8 cellular contexts compared by ENCODE assay signal in genomic region chr2:48356701-48357322, GRCh38. TPM values are rescaled to one million over a fixed set of nuclear protein-coding genes. Genes with fewer than 3 reads are reported as not detected.
DNase-seq lines count a peak whose midpoint lies in the region; ATAC-seq, FAIRE-seq and TF ChIP-seq lines count a peak whose summit lies in the region.

No MANE protein-coding gene starts in this region.

- peak overlapping the region; percentile 48 to 86 (median 70) for H3K4me3 Mint-ChIP-seq in IgD-negative memory B cell
- peak overlapping the region; percentile 69 for H3K4me3 Mint-ChIP-seq in activated CD8-positive, alpha-beta T cell treated with anti-CD3 and anti-CD28 coated beads, Interleukin-2, amount 10 ng/mL, durations not matched to agents 7 days and 5 days

- intact Hi-C loops in colonic mucosa (cut with DNase I): no loop called here

- H3K4me1 ChIP-seq in small intestine (ENCODE audit: control insufficient read depth in 2 of 2, insufficient read depth in 1 of 2, low read depth in 1 of 2, low read length in 1 of 2) (no peaks in the 10 kb centered on the region), colonic mucosa (no peaks in the 10 kb centered on the region)

- peaks cover 51 to 54% (median 51%) of the 10 kb centered on the region in 3 donors for H3K4me1 Mint-ChIP-seq in IgD-negative memory B cell
- peaks cover 64% of the 10 kb centered on the region for H3K4me1 Mint-ChIP-seq in activated CD8-positive, alpha-beta T cell treated with anti-CD3 and anti-CD28 coated beads, Interleukin-2, amount 10 ng/mL, durations not matched to agents 7 days and 5 days (ENCODE audit: low read depth)

- H3K9me3 Mint-ChIP-seq in IgD-negative memory B cell: no peaks in the 10 kb centered on the region
- H3K9me3 Mint-ChIP-seq in activated CD8-positive, alpha-beta T cell treated with anti-CD3 and anti-CD28 coated beads, Interleukin-2, amount 10 ng/mL, durations not matched to agents 7 days and 5 days (ENCODE audit: insufficient read depth): peaks cover 11% of the 10 kb centered on the region

- TF ChIP-seq CTCF in colonic mucosa (IDR thresholded peaks at IDR 0.05): no peak

- FAIRE-seq in GM12891 (lab: Jason Lieb, UNC): peak; percentile 77
- no peak for FAIRE-seq in small intestine (lab: Jason Lieb, UNC)

- peak overlapping the region in 1 of 2 donors; percentile 11 for H3K27ac ChIP-seq in small intestine (ENCODE audit: low read depth in 1 of 2, low read length in 1 of 2)
- H3K27ac ChIP-seq in colonic mucosa: no peak overlapping the region

- H3K36me3 ChIP-seq in small intestine (ENCODE audit: control insufficient read depth in 2 of 2, insufficient read depth in 2 of 2, low read length in 2 of 2) (peaks cover 0 to 1% of the 10 kb centered on the region in 2 donors), colonic mucosa (no peaks in the 10 kb centered on the region)

- H3K4me3 ChIP-seq in small intestine (ENCODE audit: low read depth in 1 of 2, low read length in 2 of 2): no peak overlapping the region
- no peak overlapping the region for H3K4me3 ChIP-seq in colonic mucosa

- no peak overlapping the region for H3K9ac ChIP-seq in colonic mucosa (ENCODE audit: low read depth in 2 of 2, low read length in 2 of 2)

- DNase-seq in GM12891 (ENCODE audit: insufficient read length, low spot score) (no peak), small intestine (peak; percentile 33), colonic mucosa (no peak), glomerular visceral epithelial cell (ENCODE audit: extremely low spot score) (no peak), NCI-H128 (lab: John Stamatoyannopoulos, UW; ENCODE audit: unreplicated experiment) (no peak)
- peak; percentile 70 for DNase-seq in activated CD8-positive, alpha-beta T cell treated with anti-CD3 and anti-CD28 coated beads, Interleukin-2, amount 10 ng/mL, durations not matched to agents 7 days and 5 days

- CTCF ChIA-PET in activated CD8-positive, alpha-beta T cell treated with anti-CD3 and anti-CD28 coated beads, Interleukin-2, amount 10 ng/mL, durations not matched to agents 7 days and 5 days (lab: Charles Lee): no interaction called here

- H3K9me3 ChIP-seq in small intestine (ENCODE audit: control insufficient read depth, low read depth) (no peaks in the 10 kb centered on the region), colonic mucosa (no peaks in the 10 kb centered on the region)

- H3K27ac Mint-ChIP-seq in IgD-negative memory B cell: peak overlapping the region; percentile 79 to 93 (median 91)
- peak overlapping the region; percentile 94 for H3K27ac Mint-ChIP-seq in activated CD8-positive, alpha-beta T cell treated with anti-CD3 and anti-CD28 coated beads, Interleukin-2, amount 10 ng/mL, durations not matched to agents 7 days and 5 days

- H3K27me3 Mint-ChIP-seq in IgD-negative memory B cell: no peaks in the 10 kb centered on the region
- H3K27me3 Mint-ChIP-seq in activated CD8-positive, alpha-beta T cell treated with anti-CD3 and anti-CD28 coated beads, Interleukin-2, amount 10 ng/mL, durations not matched to agents 7 days and 5 days (ENCODE audit: low read depth): no peaks in the 10 kb centered on the region

- H3K27me3 ChIP-seq in small intestine (ENCODE audit: control insufficient read depth in 2 of 2, insufficient read depth in 2 of 2, low read length in 2 of 2): no peaks in the 10 kb centered on the region
- H3K27me3 ChIP-seq in colonic mucosa: no peaks in the 10 kb centered on the region

- POLR2A ChIA-PET in activated CD8-positive, alpha-beta T cell treated with anti-CD3 and anti-CD28 coated beads, Interleukin-2, amount 10 ng/mL, durations not matched to agents 7 days and 5 days (lab: Charles Lee): interaction anchor here (0.6 kb wide), 1 partner anchor 60 kb away, joined by 4 read pairs; no protein-coding TSS in a partner anchor

- ATAC-seq in GM21390 (IDR thresholded peaks at IDR 0.05; ENCODE audit: unreplicated experiment): peak; percentile 75
- ATAC-seq in activated CD8-positive, alpha-beta T cell treated with anti-CD3 and anti-CD28 coated beads, Interleukin-2, amount 10 ng/mL, durations not matched to agents 7 days and 5 days: peak; percentile 92

- 49 to 73% (median 56%) methylated on average over 5 of the region's 5 CpGs for WGBS in small intestine, 3 donors

- peaks cover 3% of the 10 kb centered on the region for H3K36me3 Mint-ChIP-seq in IgD-negative memory B cell
- peaks cover 69% of the 10 kb centered on the region for H3K36me3 Mint-ChIP-seq in activated CD8-positive, alpha-beta T cell treated with anti-CD3 and anti-CD28 coated beads, Interleukin-2, amount 10 ng/mL, durations not matched to agents 7 days and 5 days (ENCODE audit: low read depth)

- no peak for TF ChIP-seq POLR2A in GM12891 (IDR thresholded peaks at IDR 0.05; ENCODE audit: low read depth, low read length)

TF ChIP-seq in GM12891, 5 proteins besides CTCF, POLR2A, EP300 and RAD21:
- TF ChIP-seq SPI1 (IDR thresholded peaks at IDR 0.05; ENCODE audit: low read depth, low read length) (no peak), POLR2AphosphoS5 (IDR thresholded peaks at IDR 0.05; ENCODE audit: low read depth, low read length) (no peak), PAX5 (IDR thresholded peaks at IDR 0.05; ENCODE audit: insufficient read depth, low read length, severe bottlenecking) (no peak), TAF1 (IDR thresholded peaks at IDR 0.05; ENCODE audit: low read depth, low read length) (no peak), POU2F2 (IDR thresholded peaks at IDR 0.05; ENCODE audit: low read depth, low read length) (no peak)

RNA-seq across cellular contexts. Expression of gene FOXN2, which starts 42.3 kb away (rescaled TPM):
- 5.0 TPM for polyA plus RNA-seq in GM12891 (2012; ENCODE audit: low read depth, missing spikeins)
- 42.4 TPM for polyA plus RNA-seq in IgD-negative memory B cell
- total RNA-seq in activated CD8-positive, alpha-beta T cell treated with anti-CD3 and anti-CD28 coated beads, Interleukin-2, amount 10 ng/mL, durations not matched to agents 7 days and 5 days: 10 to 100 TPM; 60.3 to 61.7 TPM
- 1 to 10 TPM; 4.3 to 7.2 (median 6.3) TPM for polyA plus RNA-seq in small intestine
- 10 to 100 TPM; 14.1 to 20.3 TPM for total RNA-seq in colonic mucosa

Comparison
In these comparisons a context has a peak if more than half of its experiments do, and no peak if none do; other contexts are left out.
1. DNase-seq: peak in activated CD8-positive, alpha-beta T cell treated with anti-CD3 and anti-CD28 coated beads, Interleukin-2, amount 10 ng/mL, durations not matched to agents 7 days and 5 days (single experiment) and small intestine (single experiment); none in GM12891 (single experiment), colonic mucosa (single experiment), glomerular visceral epithelial cell (single experiment) and NCI-H128 (single experiment).